8 cellular contexts compared by ENCODE assay signal in genomic region chr7:20777377-20778062, GRCh38. TPM values are rescaled to one million over a fixed set of nuclear protein-coding genes. Genes with fewer than 3 reads are reported as not detected.
DNase-seq lines count a peak whose midpoint lies in the region; ATAC-seq and TF ChIP-seq lines count a peak whose summit lies in the region.

No MANE protein-coding gene starts in this region.

- no peak for TF ChIP-seq POLR2A in suprapubic skin (IDR thresholded peaks at IDR 0.05)

- DNase-seq in CD4-positive, alpha-beta memory T cell, result no peak
- DNase-seq in NT2/D1 (ENCODE audit: low read depth, low spot score), result no peak
- DNase-seq in left ventricle myocardium superior, result no peak
- no peak for DNase-seq in suprapubic skin (ENCODE audit: low spot score in 2 of 2)
- DNase-seq in GM20000 (ENCODE audit: low spot score), result no peak

- no peak for TF ChIP-seq CTCF in suprapubic skin (IDR thresholded peaks at IDR 0.05)
- no peak for TF ChIP-seq CTCF in GM20000 (IDR thresholded peaks at IDR 0.05; ENCODE audit: extremely low read depth, missing control alignments)

- H3K4me1 Mint-ChIP-seq in CD4-positive, alpha-beta memory T cell, result peaks cover 4 to 10% (median 9%) of the 10 kb centered on the region in 4 donors

- POLR2A ChIA-PET in CD4-positive, alpha-beta memory T cell (lab: Charles Lee; ENCODE audit: partially characterized antibody), result no interaction called here

- peak overlapping the region; percentile 75 for H3K9ac ChIP-seq in NT2/D1 (ENCODE audit: insufficient read length, low read depth)

- peaks cover 0 to 37% (median 13%) of the 10 kb centered on the region in 8 donors for H3K9me3 Mint-ChIP-seq in CD4-positive, alpha-beta memory T cell

- no peaks in the 10 kb centered on the region for H3K36me3 ChIP-seq in CD4-positive, alpha-beta memory T cell (ENCODE audit: insufficient read depth, low read length)
- H3K36me3 ChIP-seq in NT2/D1 (ENCODE audit: insufficient read depth, insufficient read length, low read length) (no peaks in the 10 kb centered on the region), suprapubic skin (no peaks in the 10 kb centered on the region)

- peaks cover 21% of the 10 kb centered on the region for H3K27me3 ChIP-seq in CD4-positive, alpha-beta memory T cell (ENCODE audit: insufficient read depth, low read length)
- H3K27me3 ChIP-seq in NT2/D1 (ENCODE audit: insufficient read depth, insufficient read length) (peaks cover 70% of the 10 kb centered on the region), suprapubic skin (peaks cover 99% of the 10 kb centered on the region)

- H3K9me3 ChIP-seq in CD4-positive, alpha-beta memory T cell (ENCODE audit: control insufficient read depth in 1 of 2, low read length in 2 of 2), result no peaks in the 10 kb centered on the region
- H3K9me3 ChIP-seq in NT2/D1 (ENCODE audit: insufficient read depth, low read length) (no peaks in the 10 kb centered on the region), suprapubic skin (no peaks in the 10 kb centered on the region)

- no peak overlapping the region for H3K4me3 ChIP-seq in CD4-positive, alpha-beta memory T cell (ENCODE audit: low read length in 2 of 2)
- peak overlapping the region; percentile 48 for H3K4me3 ChIP-seq in NT2/D1 (ENCODE audit: insufficient read length, low read depth)
- H3K4me3 ChIP-seq in suprapubic skin, result peak overlapping the region; percentile 50

- WGBS in suprapubic skin, result 10% methylated on average over 21 of the region's 30 CpGs

- TF ChIP-seq EP300 in suprapubic skin (IDR thresholded peaks at IDR 0.05), result no peak

- no peak overlapping the region for H3K27ac ChIP-seq in CD4-positive, alpha-beta memory T cell (ENCODE audit: low read depth, low read length)
- H3K27ac ChIP-seq in suprapubic skin, result no peak overlapping the region

- H3K27me3 Mint-ChIP-seq in CD4-positive, alpha-beta memory T cell, result peaks cover 46 to 60% of the 10 kb centered on the region in 2 donors

- H3K36me3 Mint-ChIP-seq in CD4-positive, alpha-beta memory T cell, result peaks cover 0 to 3% of the 10 kb centered on the region in 2 donors

- peak overlapping the region in 7 of 8 donors; percentile 50 to 78 (median 62) for H3K4me3 Mint-ChIP-seq in CD4-positive, alpha-beta memory T cell

- peak overlapping the region in 3 of 7 donors; percentile 1 to 80 (median 30) for H3K27ac Mint-ChIP-seq in CD4-positive, alpha-beta memory T cell

- ATAC-seq in GM21723 (IDR thresholded peaks at IDR 0.05; ENCODE audit: unreplicated experiment), result peak; percentile 30
- ATAC-seq in left ventricle myocardium superior, result peak; percentile 22
- no peak for ATAC-seq in GM18858 (IDR thresholded peaks at IDR 0.05; ENCODE audit: unreplicated experiment)
- ATAC-seq in HG03280 (IDR thresholded peaks at IDR 0.05; ENCODE audit: unreplicated experiment), result no peak

- H3K4me1 ChIP-seq in CD4-positive, alpha-beta memory T cell (ENCODE audit: insufficient read depth, low read length), result peaks cover 3% of the 10 kb centered on the region
- H3K4me1 ChIP-seq in NT2/D1 (ENCODE audit: insufficient read depth, insufficient read length), result no peaks in the 10 kb centered on the region
- peaks cover 13% of the 10 kb centered on the region for H3K4me1 ChIP-seq in suprapubic skin

- intact Hi-C loops in CD4-positive, alpha-beta memory T cell (cut with micrococcal nuclease), result no loop called here
- intact Hi-C loops in left ventricle myocardium superior (cut with micrococcal nuclease), result no loop called here

- CTCF ChIA-PET in CD4-positive, alpha-beta memory T cell (lab: Charles Lee; ENCODE audit: partially characterized antibody), result no interaction called here

RNA-seq across cellular contexts. Expression of gene SP8, which starts 9.2 kb away (rescaled TPM):
- total RNA-seq in CD4-positive, alpha-beta memory T cell, result not detected
- not detected for polyA plus RNA-seq in CD4-positive, alpha-beta memory T cell
- not detected for total RNA-seq in left ventricle myocardium superior
- total RNA-seq in suprapubic skin, result 10 to 100 TPM in 1 of 4 donors, 1 to 10 TPM in 1, under 1 TPM in 1, not detected in 1; 0.72 to 24.8 (median 5.5) TPM

Comparison
In these comparisons a context has a peak if more than half of its experiments do, and no peak if none do; other contexts are left out.
1. H3K4me3 ChIP-seq: peak in NT2/D1 (single experiment) and suprapubic skin (single experiment); none in CD4-positive, alpha-beta memory T cell (0 of 2).
2. ATAC-seq: peak in GM21723 (single experiment) and left ventricle myocardium superior (single experiment); none in GM18858 (single experiment) and HG03280 (single experiment).